ENCODE assay signal across 28 cellular contexts in genomic region chr4:124973716-124974115, GRCh38.
"Had no signal": no experiment of that assay in that cellular context is flagged by ENCODE, and none has a peak within 500 bp of the region (broad histone marks: within the 10 kb centered on the region; RNA-seq: fewer than 3 reads in every experiment).

No MANE protein-coding gene starts in this region.

- H3K36me3 Mint-ChIP-seq: activated CD8-positive, alpha-beta memory T cell treated with anti-CD3 and anti-CD28 coated beads, Interleukin-2, amount 10 ng/mL, durations not matched to agents 7 days and 5 days; activated naive CD4-positive, alpha-beta T cell treated with anti-CD3 and anti-CD28 coated beads, Interleukin-2, amount 50 U/mL, for 24 hours had no signal

- H3K27me3 Mint-ChIP-seq: activated B cell treated with CpG ODN at 0.5 μM for 24 hours; activated CD4-positive, alpha-beta T cell treated with anti-CD3 and anti-CD28 coated beads, Interleukin-2, amount 10 ng/mL, durations not matched to agents 24 days and 14 days; activated CD8-positive, alpha-beta memory T cell treated with anti-CD3 and anti-CD28 coated beads, Interleukin-2, amount 10 ng/mL, durations not matched to agents 7 days and 5 days; activated naive CD4-positive, alpha-beta T cell treated with anti-CD3 and anti-CD28 coated beads, Interleukin-2, amount 50 U/mL, for 24 hours; activated T-cell treated with anti-CD3 and anti-CD28 coated beads, Interleukin-2, amount 50 U/mL, for 24 hours; T-helper 17 cell had no signal

- H3K27ac Mint-ChIP-seq: activated B cell treated with CpG ODN at 0.5 μM for 24 hours; activated CD4-positive, alpha-beta T cell treated with anti-CD3 and anti-CD28 coated beads, Interleukin-2, amount 10 ng/mL, durations not matched to agents 24 days and 14 days; activated CD8-positive, alpha-beta memory T cell treated with anti-CD3 and anti-CD28 coated beads, Interleukin-2, amount 10 ng/mL, durations not matched to agents 7 days and 5 days; activated naive CD4-positive, alpha-beta T cell treated with anti-CD3 and anti-CD28 coated beads, Interleukin-2, amount 50 U/mL, for 24 hours; activated T-cell treated with anti-CD3 and anti-CD28 coated beads, Interleukin-2, amount 50 U/mL, for 24 hours; activated T-helper 1 cell treated with anti-CD3 and anti-CD28 coated beads, Interleukin-12 subunit alpha, Interleukin-12 subunit beta, Interleukin-2, Interleukin-4 antibody, amounts not matched to agents 30 ng/mL and 10 ng/mL and 1 ng/mL, durations not matched to agents 14 hours and 24 hours and 36 hours; T-helper 17 cell had no signal

- H3K4me3 ChIP-seq: cardiac muscle cell, SJCRH30 had no signal

- H3K36me3 ChIP-seq: cardiac muscle cell, SJCRH30 had no signal

- H3K27ac ChIP-seq: cardiac muscle cell, RWPE1, SJCRH30 had no signal

- DNase-seq: activated B cell treated with CpG ODN at 0.5 μM for 24 hours; activated CD4-positive, alpha-beta T cell treated with anti-CD3 and anti-CD28 coated beads for 1 hour; activated CD4-positive, alpha-beta T cell treated with anti-CD3 and anti-CD28 coated beads, Interleukin-2, amount 10 ng/mL, durations not matched to agents 24 days and 14 days; activated CD4-positive, alpha-beta T cell treated with anti-CD3 and anti-CD28 coated beads, Interleukin-2, amount 50 U/mL, for 48 hours; activated CD8-positive, alpha-beta memory T cell treated with anti-CD3 and anti-CD28 coated beads, Interleukin-2, amount 10 ng/mL, durations not matched to agents 7 days and 5 days; activated effector memory CD4-positive, alpha-beta T cell treated with Interleukin-2 at 50 U/mL for 16 hours; activated naive CD4-positive, alpha-beta T cell; activated T-cell treated with anti-CD3 and anti-CD28 coated beads, Interleukin-2, amount 50 U/mL, for 24 hours; aorta; Kasumi-1; NCI-H1048; NCI-H146; NCI-H2029; NCI-H2107; NCI-H2171 treated with DMSO at 0.1 percent for 48 hours; NCI-H345; NCI-H510A; NCI-H526 treated with DMSO at 0.1 percent for 48 hours; NCI-H82; Right ventricle myocardium superior; SJCRH30; T-helper 17 cell; T-helper 9 cell had no signal

- H3K27me3 ChIP-seq: cardiac muscle cell, SJCRH30 had no signal

- H3K9me3 Mint-ChIP-seq: activated CD4-positive, alpha-beta T cell treated with anti-CD3 and anti-CD28 coated beads, Interleukin-2, amount 10 ng/mL, durations not matched to agents 24 days and 14 days; activated T-helper 1 cell treated with anti-CD3 and anti-CD28 coated beads, Interleukin-12 subunit alpha, Interleukin-12 subunit beta, Interleukin-2, Interleukin-4 antibody, amounts not matched to agents 30 ng/mL and 10 ng/mL and 1 ng/mL, durations not matched to agents 14 hours and 24 hours and 36 hours had no signal

- H3K4me3 Mint-ChIP-seq: activated B cell treated with CpG ODN at 0.5 μM for 24 hours; activated CD4-positive, alpha-beta T cell treated with anti-CD3 and anti-CD28 coated beads, Interleukin-2, amount 10 ng/mL, durations not matched to agents 24 days and 14 days; activated CD8-positive, alpha-beta memory T cell treated with anti-CD3 and anti-CD28 coated beads, Interleukin-2, amount 10 ng/mL, durations not matched to agents 7 days and 5 days; activated naive CD4-positive, alpha-beta T cell treated with anti-CD3 and anti-CD28 coated beads, Interleukin-2, amount 50 U/mL, for 24 hours; activated T-cell treated with anti-CD3 and anti-CD28 coated beads, Interleukin-2, amount 50 U/mL, for 24 hours; activated T-helper 1 cell treated with anti-CD3 and anti-CD28 coated beads, Interleukin-12 subunit alpha, Interleukin-12 subunit beta, Interleukin-2, Interleukin-4 antibody, amounts not matched to agents 30 ng/mL and 10 ng/mL and 1 ng/mL, durations not matched to agents 14 hours and 24 hours and 36 hours; T-helper 17 cell had no signal

- H3K4me1 ChIP-seq: SJCRH30 had no signal

- H3K4me1 Mint-ChIP-seq: activated B cell treated with CpG ODN at 0.5 μM for 24 hours; activated CD4-positive, alpha-beta T cell treated with anti-CD3 and anti-CD28 coated beads, Interleukin-2, amount 10 ng/mL, durations not matched to agents 24 days and 14 days; activated CD8-positive, alpha-beta memory T cell treated with anti-CD3 and anti-CD28 coated beads, Interleukin-2, amount 10 ng/mL, durations not matched to agents 7 days and 5 days; activated naive CD4-positive, alpha-beta T cell treated with anti-CD3 and anti-CD28 coated beads, Interleukin-2, amount 50 U/mL, for 24 hours; T-helper 17 cell had no signal

- ATAC-seq: activated CD8-positive, alpha-beta memory T cell treated with anti-CD3 and anti-CD28 coated beads, Interleukin-2, amount 10 ng/mL, durations not matched to agents 7 days and 5 days; Panc1; T-helper 17 cell had no signal
